ENCODE assay signal across 37 cellular contexts in genomic region chr11:115390441-115390840, GRCh38.
A peak's percentile ranks its signal among the peaks of the same experiment; 100 is the strongest.
DNase-seq lines count a peak whose midpoint lies in the region; ATAC-seq, FAIRE-seq and TF ChIP-seq lines count a peak whose summit lies in the region.
"Had no signal": no experiment of that assay in that cellular context is flagged by ENCODE, and none has a peak within 500 bp of the region (broad histone marks: within the 10 kb centered on the region; RNA-seq: fewer than 3 reads in every experiment).

No MANE protein-coding gene starts in this region.

- no peak overlapping the region for H4K5ac ChIP-seq in H1 (ENCODE audit: insufficient read length, low read depth, low read length)

- H4K8ac ChIP-seq in H1 (ENCODE audit: extremely low read depth, insufficient read depth, low read length), result no peak overlapping the region

- H4K91ac ChIP-seq in H1 (replicated peaks; ENCODE audit: insufficient read length, low read length), result no peak overlapping the region

- TF ChIP-seq EP300 in H1 (IDR thresholded peaks at IDR 0.05; ENCODE audit: borderline replicate concordance in 1 of 2, low read depth in 2 of 2, low read length in 2 of 2), result no peak

- H3K4me3 ChIP-seq in GM06990 (replicated peaks; ENCODE audit: low read depth, low read length) (no peak overlapping the region), HEK293 (ENCODE audit: low read depth, low read length) (no peak overlapping the region), H1 (ENCODE audit: extremely low read depth in 1 of 4, insufficient read depth in 2 of 4, low read depth in 3 of 4, low read length in 4 of 4) (no peak overlapping the region)
- H3K4me3 ChIP-seq: thoracic aorta, uterus had no signal

- POLR2A ChIA-PET in HEK293 (lab: Yijun Ruan, JAX), result no interaction called here
- POLR2A ChIA-PET in H1 (lab: Charles Lee; ENCODE audit: partially characterized antibody), result no interaction called here

- H4K20me1 ChIP-seq in H1 (replicated peaks in 1 of 2; ENCODE audit: control insufficient read depth in 1 of 2, insufficient read depth in 2 of 2, low read length in 2 of 2), result peaks cover 11 to 17% of the 10 kb centered on the region in 2 experiments

- H2AK5ac ChIP-seq in H1 (ENCODE audit: low read depth, low read length), result no peak overlapping the region

- H3K18ac ChIP-seq in H1 (ENCODE audit: extremely low read depth, low read length), result no peak overlapping the region

- H3K79me1 ChIP-seq in H1 (ENCODE audit: low read depth, low read length), result no peaks in the 10 kb centered on the region

- H2BK15ac ChIP-seq in H1 (ENCODE audit: low read length), result no peak overlapping the region

- H3K36me3 ChIP-seq in GM06990 (ENCODE audit: control insufficient read depth, insufficient read depth, low read length), result no peaks in the 10 kb centered on the region
- no peaks in the 10 kb centered on the region for H3K36me3 ChIP-seq in HEK293 (ENCODE audit: control insufficient read depth in 2 of 2, insufficient read depth in 1 of 2, low read length in 2 of 2)
- H3K36me3 ChIP-seq in H1 (ENCODE audit: control insufficient read depth in 2 of 4, insufficient read depth in 4 of 4, low read length in 3 of 4), result no peaks in the 10 kb centered on the region
- H3K36me3 ChIP-seq: neutrophil, thoracic aorta, uterus had no signal

- no peak for TF ChIP-seq RAD21 in H1 (IDR thresholded peaks at IDR 0.05 in 1 of 2, conservative IDR thresholded peaks at IDR 0.05 in 1 of 2; ENCODE audit: low read depth in 2 of 2, low read length in 2 of 2)

- FAIRE-seq in H1 (lab: Jason Lieb, UNC), result no peak
- FAIRE-seq in RCC 7860 (lab: Jason Lieb, UNC), result no peak
- FAIRE-seq: G401.6, GM18507, HepG2, islet of Langerhans had no signal

- no peaks in the 10 kb centered on the region for H3K9me3 ChIP-seq in HEK293 (ENCODE audit: control insufficient read depth, insufficient read depth, low read depth, low read length)
- no peaks in the 10 kb centered on the region for H3K9me3 ChIP-seq in H1 (ENCODE audit: insufficient read depth in 2 of 2, low read depth in 1 of 2, low read length in 1 of 2)
- H3K9me3 ChIP-seq: neutrophil, thoracic aorta, uterus had no signal

- no peak overlapping the region for H3K9ac ChIP-seq in H1 (replicated peaks in 1 of 4; ENCODE audit: extremely low read depth in 1 of 4, low read depth in 3 of 4, low read length in 3 of 4)

- no peak for TF ChIP-seq POLR2A in H1 (IDR thresholded peaks at IDR 0.05; ENCODE audit: control extremely low read depth in 1 of 2, low read depth in 2 of 2, low read length in 2 of 2)

- H3K79me2 ChIP-seq in H1 (ENCODE audit: control insufficient read depth in 1 of 2, insufficient read depth in 2 of 2, low read length in 2 of 2), result no peaks in the 10 kb centered on the region

- no peak overlapping the region for H2AFZ ChIP-seq in H1 (ENCODE audit: low read length)

- H3K23me2 ChIP-seq in H1 (ENCODE audit: low read depth, low read length), result no peaks in the 10 kb centered on the region

- WGBS in H1 (ENCODE audit: extremely low coverage in 1 of 2, insufficient coverage in 1 of 2, insufficient read length in 1 of 2, insufficient replicate concordance in 2 of 2, low coverage in 1 of 2, low lambda C conversion rate in 2 of 2, missing lambda C conversion rate in 1 of 2), 2 experiments, result 0% methylated on average over 1 of the region's 1 CpG; no CpG with 5 or more reads in 1 of the 2 experiments

- H3K23ac ChIP-seq in H1 (ENCODE audit: insufficient read length), result no peak overlapping the region

- no peak overlapping the region for H3K56ac ChIP-seq in H1 (replicated peaks; ENCODE audit: insufficient read length, low read depth, low read length)

- CTCF ChIA-PET in HEK293 (lab: Yijun Ruan, JAX) (interaction anchor here (1.0 kb wide), 1 partner anchor 26 kb away, joined by 4 read pairs; no protein-coding TSS in a partner anchor), H1 (lab: Charles Lee; ENCODE audit: partially characterized antibody) (interaction anchor here (0.6 to 1.3 kb wide), 3 partner anchors 194 to 351 kb away, joined by 3 to 4 read pairs (median 3); no protein-coding TSS in a partner anchor)

- H3K4me1 ChIP-seq in HEK293 (ENCODE audit: control insufficient read depth, insufficient read depth, low read length) (peaks cover 5% of the 10 kb centered on the region), H1 (replicated peaks in 1 of 4; ENCODE audit: control insufficient read depth in 3 of 4, insufficient read depth in 4 of 4, low read length in 3 of 4) (no peaks in the 10 kb centered on the region; a peak in 1 of 7 replicates)
- H3K4me1 ChIP-seq: uterus had no signal

- H2BK120ac ChIP-seq in H1 (replicated peaks; ENCODE audit: low read depth, low read length), result no peak overlapping the region

- H3K27me3 ChIP-seq in GM06990 (replicated peaks; ENCODE audit: control insufficient read depth, insufficient read depth, low read length) (no peaks in the 10 kb centered on the region), H1 (replicated peaks in 1 of 4; ENCODE audit: control insufficient read depth in 3 of 4, extremely low read depth in 1 of 4, insufficient read depth in 3 of 4, low read length in 3 of 4) (peaks cover 59 to 100% (median 92%) of the 10 kb centered on the region in 4 experiments)
- H3K27me3 ChIP-seq: neutrophil, uterus had no signal

- H3K14ac ChIP-seq in H1 (ENCODE audit: insufficient read length), result no peak overlapping the region

- DNase-seq in GM06990 (ENCODE audit: extremely low read depth, insufficient read length), result peak; percentile 1
- DNase-seq in NOMO-1 treated with DMSO at 0.1 percent for 48 hours (lab: John Stamatoyannopoulos, UW; ENCODE audit: unreplicated experiment), result peak; percentile 79
- no peak for DNase-seq in H1 (ENCODE audit: low read depth in 1 of 2, low spot score in 2 of 2)
- DNase-seq in central memory CD4-positive, alpha-beta T cell, result no peak
- DNase-seq in RCC 7860 (ENCODE audit: low spot score), result no peak
- DNase-seq: 8988T; activated CD4-positive, alpha-beta T cell treated with anti-CD3 and anti-CD28 coated beads, Interleukin-2, amount 10 ng/mL, durations not matched to agents 24 days and 14 days; activated naive CD4-positive, alpha-beta T cell; activated naive CD8-positive, alpha-beta T cell treated with anti-CD3 and anti-CD28 coated beads, Interleukin-2, amount 50 U/mL, for 24 hours; activated T-cell treated with anti-CD3 and anti-CD28 coated beads, Interleukin-2, amount 50 U/mL, for 48 hours; C1 segment of cervical spinal cord; caudate nucleus; COR-L47; DMS53; erythroblast; HCEC 1CT; Karpas-422; mesenchymal stem cell; NCI-H1048; NCI-H1694 treated with DMSO at 0.1 percent for 48 hours; NCI-H2171; NCI-H510A; right cardiac atrium; SHP77 treated with DMSO at 0.1 percent for 48 hours; stimulated activated CD4-positive, alpha-beta T cell treated with anti-CD3 and anti-CD28 coated beads, Interleukin-1b, Interleukin-23, amount 100 ng/mL, for 48 hours; stimulated activated naive CD8-positive, alpha-beta T cell treated with anti-CD3 and anti-CD28 coated beads, Interleukin-15, Interleukin-2, amounts not matched to agents 100 U/mL and 50 U/mL, for 24 hours; uterus had no signal

- no peak overlapping the region for H2BK12ac ChIP-seq in H1 (ENCODE audit: low read depth, low read length)

- H3K27ac ChIP-seq in HEK293 (ENCODE audit: extremely low read depth, low read depth, low read length) (no peak overlapping the region), H1 (ENCODE audit: low read depth, low read length) (no peak overlapping the region)
- H3K27ac ChIP-seq: neutrophil, thoracic aorta, uterus had no signal

- TF ChIP-seq CTCF in GM06990 (IDR thresholded peaks at IDR 0.05; ENCODE audit: insufficient read depth, low read length, poor library complexity, severe bottlenecking) (no peak), HEK293 (tag by site-specific recombination; IDR thresholded peaks at IDR 0.05) (no peak), H1 (IDR thresholded peaks at IDR 0.05; ENCODE audit: control extremely low read depth in 1 of 3, insufficient read depth in 1 of 3, low read depth in 1 of 3, low read length in 3 of 3) (no peak)

- no peak overlapping the region for H2BK5ac ChIP-seq in H1 (ENCODE audit: low read depth, low read length)

- no peak overlapping the region for H3K4ac ChIP-seq in H1 (replicated peaks; ENCODE audit: insufficient read length, low read depth, low read length)

- H2BK20ac ChIP-seq in H1 (ENCODE audit: low read length), result no peak overlapping the region

- ATAC-seq in GM19463 (IDR thresholded peaks at IDR 0.05; ENCODE audit: unreplicated experiment) (no peak), GM18861 (IDR thresholded peaks at IDR 0.05; ENCODE audit: unreplicated experiment) (no peak)
- ATAC-seq: activated naive CD8-positive, alpha-beta T cell treated with anti-CD3 and anti-CD28 coated beads, Interleukin-2, amount 50 U/mL, for 24 hours; HepG2; left lobe of liver; right cardiac atrium; stimulated activated naive CD8-positive, alpha-beta T cell treated with anti-CD3 and anti-CD28 coated beads, Interleukin-15, Interleukin-2, amounts not matched to agents 100 U/mL and 50 U/mL, for 24 hours had no signal

- no peak overlapping the region for H3K4me2 ChIP-seq in H1 (ENCODE audit: insufficient read depth in 1 of 2, low read depth in 2 of 2, low read length in 2 of 2)

TF ChIP-seq in H1, 55 proteins besides CTCF, POLR2A, EP300 and RAD21 (continues in another document):
- TF ChIP-seq SP1 (IDR thresholded peaks at IDR 0.05; ENCODE audit: low read depth, low read length) (0 out of 2 replicates have a peak, but pooled peaks have one; percentile 42), CHD2 (IDR thresholded peaks at IDR 0.05; ENCODE audit: low read length) (no peak), KDM4A (IDR thresholded peaks at IDR 0.05; ENCODE audit: low read depth, low read length, severe bottlenecking) (no peak), TCF12 (IDR thresholded peaks at IDR 0.05; ENCODE audit: low read depth, low read length) (peak; percentile 70; the same call in 1 of the 2 replicates)

Comparison
In these comparisons a context has a peak if more than half of its experiments do, and no peak if none do; other contexts are left out.
1. DNase-seq: peak in GM06990 (single experiment) and NOMO-1 treated with DMSO at 0.1 percent for 48 hours (single experiment); none in H1 (0 of 2), central memory CD4-positive, alpha-beta T cell (single experiment) and RCC 7860 (single experiment).